In genomic region chr14:99380402-99380801, GRCh38 we compare ENCODE assay signal across 17 cellular contexts.
A peak's percentile ranks its signal among the peaks of the same experiment; 100 is the strongest.
DNase-seq lines count a peak whose midpoint lies in the region; ATAC-seq and TF ChIP-seq lines count a peak whose summit lies in the region.
"Had no signal": no experiment of that assay in that cellular context is flagged by ENCODE, and none has a peak within 500 bp of the region (broad histone marks: within the 10 kb centered on the region; RNA-seq: fewer than 3 reads in every experiment).

No MANE protein-coding gene starts in this region.

- in situ Hi-C loops in Panc1 (cut with HindIII; ENCODE audit: low pct_unique_long_range_greater_than_20kb, low sequenced_read_pairs), result no loop called here

- no peaks in the 10 kb centered on the region for H3K36me3 ChIP-seq in BLaER1
- no peaks in the 10 kb centered on the region for H3K36me3 ChIP-seq in Panc1 (ENCODE audit: control insufficient read depth, insufficient read depth, low read length)
- H3K36me3 ChIP-seq in Caco-2 (ENCODE audit: control insufficient read depth, insufficient read depth, low read length), result no peaks in the 10 kb centered on the region
- H3K36me3 ChIP-seq in CD4-positive, alpha-beta memory T cell (ENCODE audit: insufficient read depth, low read length), result no peaks in the 10 kb centered on the region
- H3K36me3 ChIP-seq: SJSA1 had no signal

- DNase-seq in Panc1 (ENCODE audit: low read depth, low spot score), result no peak
- no peak for DNase-seq in naive B cell
- no peak for DNase-seq in NCI-H2107 treated with DMSO at 0.1 percent for 48 hours (lab: John Stamatoyannopoulos, UW; ENCODE audit: unreplicated experiment)
- no peak for DNase-seq in Caco-2
- no peak for DNase-seq in CD4-positive, alpha-beta memory T cell
- DNase-seq: GOT3, HFFc6, KBM-7, NCI-H1105, NCI-H187 treated with DMSO at 0.1 percent for 48 hours, NCI-H2171 treated with DMSO at 0.1 percent for 48 hours, NCI-H510A treated with DMSO at 0.1 percent for 48 hours, SW 1271 had no signal

- BruUV-seq in Panc1 (replicated peaks; lab: Mats Ljungman, UMichigan), result no TSS peak
- BruUV-seq in Caco-2 (replicated peaks; lab: Mats Ljungman, UMichigan), result no TSS peak

- H3K4me3 ChIP-seq in BLaER1, result no peak overlapping the region
- H3K4me3 ChIP-seq in Panc1 (ENCODE audit: low read depth in 2 of 2, low read length in 2 of 2), result no peak overlapping the region
- H3K4me3 ChIP-seq in Caco-2 (ENCODE audit: low read depth, low read length), result no peak overlapping the region
- H3K4me3 ChIP-seq in CD4-positive, alpha-beta memory T cell (ENCODE audit: low read length in 2 of 2), result no peak overlapping the region
- H3K4me3 ChIP-seq: SJSA1 had no signal

- H3K9me3 ChIP-seq in BLaER1, result no peaks in the 10 kb centered on the region
- no peaks in the 10 kb centered on the region for H3K9me3 ChIP-seq in Panc1 (ENCODE audit: control insufficient read depth, insufficient read depth, low read depth, low read length)
- H3K9me3 ChIP-seq in Caco-2, result no peaks in the 10 kb centered on the region
- H3K9me3 ChIP-seq in CD4-positive, alpha-beta memory T cell (ENCODE audit: control insufficient read depth in 1 of 2, low read length in 2 of 2), result no peaks in the 10 kb centered on the region
- H3K9me3 ChIP-seq: SJSA1 had no signal

- no peaks in the 10 kb centered on the region for H4K20me1 ChIP-seq in BLaER1

- TF ChIP-seq CTCF in Panc1 (IDR thresholded peaks at IDR 0.05) (no peak), Caco-2 (IDR thresholded peaks at IDR 0.05; ENCODE audit: insufficient read depth in 1 of 2, low read depth in 1 of 2, low read length in 1 of 2, severe bottlenecking in 1 of 2, unreplicated experiment in 1 of 2) (no peak)

- H3K9ac ChIP-seq in BLaER1, result no peak overlapping the region

- peaks cover 14 to 24% (median 22%) of the 10 kb centered on the region in 3 donors for H3K4me1 Mint-ChIP-seq in naive B cell
- H3K4me1 Mint-ChIP-seq in Caco-2 (ENCODE audit: low read depth, unreplicated experiment), result no peaks in the 10 kb centered on the region
- peaks cover 0 to 3% (median 0%) of the 10 kb centered on the region in 4 donors for H3K4me1 Mint-ChIP-seq in CD4-positive, alpha-beta memory T cell

- H3K4me3 Mint-ChIP-seq in naive B cell (peak overlapping the region in 5 of 8 donors; percentile 34 to 74 (median 73)), Caco-2 (ENCODE audit: unreplicated experiment) (no peak overlapping the region)
- H3K4me3 Mint-ChIP-seq in CD4-positive, alpha-beta memory T cell, result no peak overlapping the region
- H3K4me3 Mint-ChIP-seq: HFFc6 had no signal

- H3K4me2 ChIP-seq in BLaER1, result peak overlapping the region; percentile 61

- no peaks in the 10 kb centered on the region for H3K36me3 Mint-ChIP-seq in naive B cell
- H3K36me3 Mint-ChIP-seq in Caco-2 (ENCODE audit: insufficient read depth, unreplicated experiment), result no peaks in the 10 kb centered on the region
- H3K36me3 Mint-ChIP-seq in CD4-positive, alpha-beta memory T cell, result no peaks in the 10 kb centered on the region

- CTCF ChIA-PET in Panc1 (lab: Charles Lee) (no interaction called here), Caco-2 (lab: Charles Lee) (interaction anchor here (0.9 kb wide), 1 partner anchor 12 kb away, joined by 3 read pairs; no protein-coding TSS in a partner anchor)
- CTCF ChIA-PET in CD4-positive, alpha-beta memory T cell (lab: Charles Lee; ENCODE audit: partially characterized antibody), result interaction anchor here (1.0 to 4.9 kb wide), 3 partner anchors 8 to 14 kb away, joined by 3 to 23 read pairs (median 4); no protein-coding TSS in a partner anchor

- peaks cover 0 to 4% (median 0%) of the 10 kb centered on the region in 7 donors for H3K9me3 Mint-ChIP-seq in naive B cell
- H3K9me3 Mint-ChIP-seq in Caco-2 (ENCODE audit: unreplicated experiment), result no peaks in the 10 kb centered on the region
- H3K9me3 Mint-ChIP-seq in CD4-positive, alpha-beta memory T cell, result peaks cover 0 to 5% (median 0%) of the 10 kb centered on the region in 8 donors

- H3K27me3 Mint-ChIP-seq in naive B cell (peaks cover 16 to 51% (median 50%) of the 10 kb centered on the region in 3 donors), Caco-2 (ENCODE audit: insufficient read depth, unreplicated experiment) (no peaks in the 10 kb centered on the region)
- peaks cover 25 to 27% of the 10 kb centered on the region in 2 donors for H3K27me3 Mint-ChIP-seq in CD4-positive, alpha-beta memory T cell

- H3K27ac ChIP-seq in BLaER1 (no peak overlapping the region), Panc1 (ENCODE audit: low read length) (no peak overlapping the region)
- H3K27ac ChIP-seq in CD4-positive, alpha-beta memory T cell (ENCODE audit: low read depth, low read length), result no peak overlapping the region
- H3K27ac ChIP-seq: SJSA1 had no signal

- H3K4me1 ChIP-seq in BLaER1 (peaks cover 40% of the 10 kb centered on the region), Panc1 (ENCODE audit: control insufficient read depth, insufficient read depth, low read length) (no peaks in the 10 kb centered on the region), Caco-2 (no peaks in the 10 kb centered on the region)
- H3K4me1 ChIP-seq in CD4-positive, alpha-beta memory T cell (ENCODE audit: insufficient read depth, low read length), result no peaks in the 10 kb centered on the region

- no peaks in the 10 kb centered on the region for H3K27me3 ChIP-seq in BLaER1
- no peaks in the 10 kb centered on the region for H3K27me3 ChIP-seq in Panc1 (ENCODE audit: control insufficient read depth, insufficient read depth, low read length)
- no peaks in the 10 kb centered on the region for H3K27me3 ChIP-seq in Caco-2 (replicated peaks; ENCODE audit: control insufficient read depth, insufficient read depth, low read length)
- H3K27me3 ChIP-seq in CD4-positive, alpha-beta memory T cell (ENCODE audit: insufficient read depth, low read length), result no peaks in the 10 kb centered on the region
- H3K27me3 ChIP-seq: SJSA1 had no signal

- POLR2A ChIA-PET in Panc1 (lab: Charles Lee), result no interaction called here
- POLR2A ChIA-PET in Caco-2 (lab: Charles Lee), result no interaction called here
- POLR2A ChIA-PET in CD4-positive, alpha-beta memory T cell (lab: Charles Lee; ENCODE audit: partially characterized antibody), result no interaction called here

- peak overlapping the region in 1 of 6 donors; percentile 91 for H3K27ac Mint-ChIP-seq in naive B cell
- no peak overlapping the region for H3K27ac Mint-ChIP-seq in Caco-2 (ENCODE audit: unreplicated experiment)
- peak overlapping the region in 1 of 7 donors; percentile 5 for H3K27ac Mint-ChIP-seq in CD4-positive, alpha-beta memory T cell
- H3K27ac Mint-ChIP-seq: HFFc6 had no signal

- ATAC-seq in GM18867 (IDR thresholded peaks at IDR 0.05; ENCODE audit: unreplicated experiment) (peak; percentile 61), Panc1 (0 out of 2 replicates have a peak, but pooled peaks have one; percentile 14), naive B cell (ENCODE audit: low read depth in 2 of 2) (peak; percentile 54 to 56), GM18520 (IDR thresholded peaks at IDR 0.05; ENCODE audit: unreplicated experiment) (no peak)

- intact Hi-C loops in Panc1 (cut with micrococcal nuclease; ENCODE audit: unreplicated experiment) (no loop called here), Caco-2 (cut with micrococcal nuclease; ENCODE audit: unreplicated experiment) (no loop called here)
- intact Hi-C loops in CD4-positive, alpha-beta memory T cell (cut with micrococcal nuclease), result no loop called here

Comparison
In these comparisons a context has a peak if more than half of its experiments do, and no peak if none do; other contexts are left out.
1. H3K4me3 Mint-ChIP-seq: peak in naive B cell (5 of 8); none in Caco-2 (single experiment) and CD4-positive, alpha-beta memory T cell (0 of 8).